Comparison of ENCODE assay signal across 27 cellular contexts in the genomic region with DNA sequence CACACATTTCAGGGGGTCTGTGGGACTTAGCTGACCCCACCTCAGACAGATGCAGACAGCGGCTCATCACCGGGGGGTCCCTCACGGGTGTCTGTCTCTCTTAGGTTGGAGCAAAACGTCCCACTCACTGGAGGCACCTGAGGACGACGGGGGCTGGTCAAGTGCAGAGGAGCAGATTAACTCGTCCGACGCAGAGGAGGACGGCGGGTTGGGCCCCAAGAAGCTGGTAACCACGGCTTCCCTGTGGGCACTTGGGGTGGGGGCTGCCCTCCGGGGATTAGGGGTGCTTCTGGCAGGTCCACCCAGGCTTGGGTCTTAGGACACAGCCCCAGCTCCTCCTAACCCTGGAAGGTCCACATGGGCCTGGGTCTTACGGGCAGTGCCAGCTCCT. TPM values are rescaled to one million over a fixed set of nuclear protein-coding genes. Genes with fewer than 3 reads are reported as not detected.
"Had no signal": no experiment of that assay in that cellular context is flagged by ENCODE, and none has a peak within 500 bp of the region (broad histone marks: within the 10 kb centered on the region; RNA-seq: fewer than 3 reads in every experiment).

No MANE protein-coding gene starts in this region.

- H3K27ac ChIP-seq: left lung, pancreas, prostate gland, skin epidermis, suprapubic skin, thoracic aorta, tibial artery, upper lobe of right lung had no signal

- H3K27me3 ChIP-seq: pancreas, suprapubic skin, upper lobe of right lung had no signal

- H3K36me3 ChIP-seq: prostate gland, upper lobe of right lung had no signal

- ATAC-seq: left colon; left lung; mucosa of descending colon; naive thymus-derived CD4-positive, alpha-beta T cell; pancreas; right cardiac atrium; sciatic nerve; stimulated activated effector memory CD8-positive, alpha-beta T cell treated with anti-CD3 and anti-CD28 coated beads, Interleukin-12 subunit alpha, Interleukin-12 subunit beta, amount 100 ng/mL, for 72 hours; upper lobe of right lung had no signal

- H3K9me3 ChIP-seq: left lung, mucosa of descending colon, pancreas, prostate gland, suprapubic skin, thoracic aorta, tibial artery, upper lobe of right lung had no signal

- H3K4me1 ChIP-seq: left lung, pancreas, prostate gland, suprapubic skin, tibial artery, upper lobe of right lung had no signal

- H3K4me3 ChIP-seq: left lung, lung, mucosa of descending colon, pancreas, prostate gland, skin epidermis, suprapubic skin, thoracic aorta, tibial artery, upper lobe of right lung had no signal

- DNase-seq: hypothalamus; immature natural killer cell; left colon; mesendoderm; naive thymus-derived CD4-positive, alpha-beta T cell; nucleus accumbens; retina; stimulated activated CD4-positive, alpha-beta T cell treated with anti-CD3 and anti-CD28 coated beads, Interleukin-4, amount 100 ng/mL, for 24 hours; stimulated activated naive CD4-positive, alpha-beta T cell; tibial artery; trophoblast cell; upper lobe of right lung had no signal

RNA-seq across cellular contexts. Expression of a gene that starts 11.2 kb away (rescaled TPM):
- total RNA-seq: left lung; myocyte; natural killer cell treated with Interleukin-12 subunit alpha and Interleukin-12 subunit beta and Interleukin-15 and Interleukin-18, amount 100 ng/mL, for 72 hours; suprapubic skin; thoracic aorta had no signal
- polyA plus RNA-seq: naive thymus-derived CD4-positive, alpha-beta T cell; right cardiac atrium had no signal

RNA-seq across cellular contexts. Expression of a gene that starts 28.2 kb away (rescaled TPM):
- total RNA-seq: naive thymus-derived CD4-positive, alpha-beta T cell; natural killer cell treated with Interleukin-12 subunit alpha and Interleukin-12 subunit beta and Interleukin-15 and Interleukin-18, amount 100 ng/mL, for 72 hours; osteoblast had no signal
- polyA plus RNA-seq: immature natural killer cell; naive thymus-derived CD4-positive, alpha-beta T cell; neural cell had no signal
